8 cellular contexts compared by ENCODE assay signal in genomic region chr18:24019641-24020331, GRCh38. TPM values are rescaled to one million over a fixed set of nuclear protein-coding genes. Genes with fewer than 3 reads are reported as not detected.
DNase-seq lines count a peak whose midpoint lies in the region; ATAC-seq and TF ChIP-seq lines count a peak whose summit lies in the region.

No MANE protein-coding gene starts in this region.

- TF ChIP-seq CTCF in SU-DHL-6 (IDR thresholded peaks at IDR 0.05; ENCODE audit: insufficient read depth, low read length, poor library complexity, severe bottlenecking) (no peak), dorsolateral prefrontal cortex (IDR thresholded peaks at IDR 0.05 in 54 of 56, conservative IDR thresholded peaks at IDR 0.05 in 2 of 56; ENCODE audit: low read depth in 1 of 56, partially characterized antibody in 56 of 56) (no peak), tibial nerve (IDR thresholded peaks at IDR 0.05) (no peak)

- peak; percentile 11 for DNase-seq in fibroblast of peridontal ligament (ENCODE audit: extremely low read depth)
- no peak for DNase-seq in dorsolateral prefrontal cortex
- DNase-seq in MG63, result no peak
- no peak for DNase-seq in tibial nerve (ENCODE audit: low spot score in 2 of 2)
- no peak for DNase-seq in NCI-H1930 (lab: John Stamatoyannopoulos, UW)

- no peaks in the 10 kb centered on the region for H3K9me2 ChIP-seq in SU-DHL-6 (replicated peaks; ENCODE audit: insufficient read depth, low read length)

- H4K20me1 ChIP-seq in SU-DHL-6 (ENCODE audit: low read depth, low read length), result peaks cover 10% of the 10 kb centered on the region; the same call in 1 of the 2 replicates

- intact Hi-C loops in dorsolateral prefrontal cortex (cut with DNase I), result loop anchor here in 1 of 2 donors (10.0 kb wide), 1 partner anchor 75 kb away; no protein-coding TSS in a partner anchor

- H3K27ac ChIP-seq in SU-DHL-6 (ENCODE audit: low read depth, low read length), result 0 out of 2 replicates have a peak overlapping the region, but pooled peaks have one; percentile 14
- no peak overlapping the region for H3K27ac ChIP-seq in dorsolateral prefrontal cortex
- no peak overlapping the region for H3K27ac ChIP-seq in tibial nerve

- ATAC-seq in GM18873 (IDR thresholded peaks at IDR 0.05; ENCODE audit: low FRiP score, unreplicated experiment) (peak; percentile 90), HG02938 (IDR thresholded peaks at IDR 0.05; ENCODE audit: unreplicated experiment) (peak; percentile 90)

- H3K4me1 ChIP-seq in tibial nerve, result peaks cover 0 to 31% (median 5%) of the 10 kb centered on the region in 4 donors

- no peak overlapping the region for H3K9ac ChIP-seq in SU-DHL-6 (ENCODE audit: low read length)

- no peaks in the 10 kb centered on the region for H3K36me3 ChIP-seq in SU-DHL-6 (ENCODE audit: low read length)
- no peaks in the 10 kb centered on the region; the same call in 1 of the 2 replicates for H3K36me3 ChIP-seq in MG63
- H3K36me3 ChIP-seq in tibial nerve, result peaks cover 0 to 8% (median 0%) of the 10 kb centered on the region in 3 donors

- TF ChIP-seq EP300 in tibial nerve (IDR thresholded peaks at IDR 0.05), result no peak

- H3K4me2 ChIP-seq in SU-DHL-6 (ENCODE audit: low read depth, low read length, poor library complexity, severe bottlenecking), result peak overlapping the region; percentile 45

- H3K4me3 ChIP-seq in SU-DHL-6 (ENCODE audit: insufficient read depth, low read length, poor library complexity, severe bottlenecking) (peak overlapping the region; percentile 7), dorsolateral prefrontal cortex (no peak overlapping the region), MG63 (no peak overlapping the region), tibial nerve (no peak overlapping the region)

- no peaks in the 10 kb centered on the region for H3K27me3 ChIP-seq in SU-DHL-6 (ENCODE audit: low read length)
- H3K27me3 ChIP-seq in dorsolateral prefrontal cortex, result peaks cover 0 to 14% (median 0%) of the 10 kb centered on the region in 45 donors
- no peaks in the 10 kb centered on the region for H3K27me3 ChIP-seq in MG63
- H3K27me3 ChIP-seq in tibial nerve, result no peaks in the 10 kb centered on the region

- TF ChIP-seq POLR2A in tibial nerve (IDR thresholded peaks at IDR 0.05), result no peak

- 70 to 80% methylated on average over 5 of the region's 5 CpGs for WGBS in tibial nerve, 2 donors

- no peaks in the 10 kb centered on the region for H3K9me3 ChIP-seq in SU-DHL-6 (ENCODE audit: insufficient read depth, low read length)
- H3K9me3 ChIP-seq in MG63, result no peaks in the 10 kb centered on the region
- H3K9me3 ChIP-seq in tibial nerve, result no peaks in the 10 kb centered on the region

- H3K79me2 ChIP-seq in SU-DHL-6 (ENCODE audit: insufficient read depth, low read length), result no peaks in the 10 kb centered on the region

- no peak overlapping the region for H2AFZ ChIP-seq in SU-DHL-6 (ENCODE audit: low read depth, low read length, severe bottlenecking)

- peaks cover 21% of the 10 kb centered on the region for H3F3A ChIP-seq in SU-DHL-6 (ENCODE audit: insufficient read depth)

RNA-seq across cellular contexts. Expression of gene TTC39C, which starts 5.2 kb away (rescaled TPM):
- total RNA-seq in dorsolateral prefrontal cortex (10 to 100 TPM; 15.1 to 55.8 (median 34.2) TPM), tibial nerve (10 to 100 TPM; 22.6 to 35.1 (median 29.3) TPM)
- 4.2 and 4.3 TPM in 2 replicates for total RNA-seq in MG63 (2014; rRNA removed; shearing (Covaris generic); ENCODE audit: low replicate concordance)
